Comparison of ENCODE assay signal across 1 cellular context in genomic region chr2:11540148-11540995, GRCh38.
TF ChIP-seq lines count a peak whose summit lies in the region.

No MANE protein-coding gene starts in this region.

TF ChIP-seq in HepG2, 621 proteins besides CTCF, POLR2A, EP300 and RAD21 (continued from another document and continues in another):
- no peak for TF ChIP-seq ZNF275 (CRISPR knock-in tag; IDR thresholded peaks at IDR 0.05; ENCODE audit: borderline replicate concordance)
- TF ChIP-seq GZF1 (CRISPR knock-in tag; IDR thresholded peaks at IDR 0.05) = no peak
- no peak for TF ChIP-seq XRCC5 (optimal IDR thresholded peaks at IDR 0.05; ENCODE audit: low read length)
- TF ChIP-seq RXRA (CRISPR knock-in tag; IDR thresholded peaks at IDR 0.05) = no peak; the same call in 1 of the 2 replicates
- TF ChIP-seq MIER3 (CRISPR knock-in tag; IDR thresholded peaks at IDR 0.05; ENCODE audit: borderline replicate concordance) = peak; percentile 7; the same call in 1 of the 2 replicates
- no peak for TF ChIP-seq TAF15 (IDR thresholded peaks at IDR 0.05; ENCODE audit: low read depth, low read length, poor library complexity, severe bottlenecking)
- TF ChIP-seq IKZF4 (CRISPR knock-in tag; IDR thresholded peaks at IDR 0.05; ENCODE audit: borderline replicate concordance, low read depth, not compliant biosample characterization) = no peak
- TF ChIP-seq ZNF513 (CRISPR knock-in tag; conservative IDR thresholded peaks at IDR 0.05) = no peak
- no peak for TF ChIP-seq REL (CRISPR knock-in tag; conservative IDR thresholded peaks at IDR 0.05)
- no peak for TF ChIP-seq CBX1 (IDR thresholded peaks at IDR 0.05; ENCODE audit: low read depth)
- no peak for TF ChIP-seq MLXIP (CRISPR knock-in tag; IDR thresholded peaks at IDR 0.05; ENCODE audit: borderline replicate concordance)
- no peak for TF ChIP-seq GPN1 (CRISPR knock-in tag; IDR thresholded peaks at IDR 0.05; ENCODE audit: borderline replicate concordance)
- TF ChIP-seq ZBTB49 (CRISPR knock-in tag; IDR thresholded peaks at IDR 0.05; ENCODE audit: borderline replicate concordance) = no peak
- no peak for TF ChIP-seq ZMYM4 (CRISPR knock-in tag; IDR thresholded peaks at IDR 0.05)
- no peak for TF ChIP-seq ZNF337 (CRISPR knock-in tag; IDR thresholded peaks at IDR 0.05; ENCODE audit: borderline replicate concordance, low read depth)
- no peak for TF ChIP-seq ZBTB20 (CRISPR knock-in tag; IDR thresholded peaks at IDR 0.05; ENCODE audit: borderline replicate concordance, low read depth)
- TF ChIP-seq NFIB (CRISPR knock-in tag; IDR thresholded peaks at IDR 0.05; ENCODE audit: borderline replicate concordance) = no peak
- TF ChIP-seq ZMYM3 (CRISPR knock-in tag; IDR thresholded peaks at IDR 0.05) = no peak
- TF ChIP-seq PBX3 (CRISPR knock-in tag; IDR thresholded peaks at IDR 0.05; ENCODE audit: borderline replicate concordance) = no peak
- no peak for TF ChIP-seq JARID2 (CRISPR knock-in tag; IDR thresholded peaks at IDR 0.05; ENCODE audit: insufficient replicate concordance)
- TF ChIP-seq PRDM15 (CRISPR knock-in tag; IDR thresholded peaks at IDR 0.05) = peak; percentile 18; the same call in 1 of the 2 replicates
- no peak for TF ChIP-seq CHD2 (IDR thresholded peaks at IDR 0.05; ENCODE audit: low read depth, low read length)
- no peak for TF ChIP-seq MYNN (CRISPR knock-in tag; IDR thresholded peaks at IDR 0.05; ENCODE audit: low read depth)
- no peak for TF ChIP-seq FOXC1 (CRISPR knock-in tag; IDR thresholded peaks at IDR 0.05; ENCODE audit: borderline replicate concordance)
- no peak for TF ChIP-seq ZNF891 (CRISPR knock-in tag; IDR thresholded peaks at IDR 0.05)
- TF ChIP-seq HINFP (CRISPR knock-in tag; IDR thresholded peaks at IDR 0.05; ENCODE audit: low read depth) = no peak
- TF ChIP-seq CSRNP2 (CRISPR knock-in tag; conservative IDR thresholded peaks at IDR 0.05; ENCODE audit: low read depth) = no peak
- TF ChIP-seq BRCA1 (CRISPR knock-in tag; IDR thresholded peaks at IDR 0.05) = peak; percentile 2; the same call in 1 of the 2 replicates
- no peak for TF ChIP-seq RARG (CRISPR knock-in tag; IDR thresholded peaks at IDR 0.05; ENCODE audit: low read depth)
- no peak; the same call in 1 of the 2 replicates for TF ChIP-seq ZBTB7B (CRISPR knock-in tag; IDR thresholded peaks at IDR 0.05)
- TF ChIP-seq ZNF790 (CRISPR knock-in tag; IDR thresholded peaks at IDR 0.05; ENCODE audit: borderline replicate concordance) = 0 out of 2 replicates have a peak, but pooled peaks have one; percentile 67
- no peak for TF ChIP-seq TFDP1 (CRISPR knock-in tag; IDR thresholded peaks at IDR 0.05; ENCODE audit: borderline replicate concordance)
- TF ChIP-seq DNMT3B (CRISPR knock-in tag; conservative IDR thresholded peaks at IDR 0.05) = no peak; the same call in 1 of the 2 replicates
- no peak for TF ChIP-seq FOXM1 (CRISPR knock-in tag; IDR thresholded peaks at IDR 0.05)
- TF ChIP-seq ATF2 (CRISPR knock-in tag; IDR thresholded peaks at IDR 0.05) = no peak
- peak; percentile 88; the same call in 1 of the 2 replicates for TF ChIP-seq TFAP4 (IDR thresholded peaks at IDR 0.05; ENCODE audit: borderline replicate concordance, low read depth)
- TF ChIP-seq MTA1 (CRISPR knock-in tag; IDR thresholded peaks at IDR 0.05; ENCODE audit: borderline replicate concordance) = no peak; the same call in 1 of the 2 replicates
- 0 out of 2 replicates have a peak, but pooled peaks have one; percentile 51 for TF ChIP-seq ZNF572 (CRISPR knock-in tag; IDR thresholded peaks at IDR 0.05)
- no peak for TF ChIP-seq RBM39 (IDR thresholded peaks at IDR 0.05; ENCODE audit: low read depth, low read length, poor library complexity, severe bottlenecking)
- TF ChIP-seq KDM5B (CRISPR knock-in tag; IDR thresholded peaks at IDR 0.05; ENCODE audit: borderline replicate concordance) = no peak
